In the genomic region with DNA sequence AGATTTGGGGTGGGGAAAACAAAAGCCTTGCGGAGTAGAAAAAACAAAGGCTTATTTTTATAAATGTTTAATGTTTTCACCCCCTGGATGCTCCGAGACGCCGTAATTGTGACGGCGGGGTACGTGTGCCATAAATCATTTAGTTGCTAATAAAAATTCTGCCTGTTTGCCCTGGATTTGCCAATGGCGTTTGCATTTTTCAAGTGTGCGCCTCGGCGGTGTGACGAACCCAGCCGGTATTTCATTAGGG, we compare ENCODE assay signal across 8 cellular contexts. TPM values are rescaled to one million over a fixed set of nuclear protein-coding genes. Genes with fewer than 3 reads are reported as not detected.
A peak's percentile ranks its signal among the peaks of the same experiment; 100 is the strongest.
DNase-seq lines count a peak whose midpoint lies in the region; FAIRE-seq lines count a peak whose summit lies in the region.

No MANE protein-coding gene starts in this region.

- H2AFZ ChIP-seq in trophoblast cell (ENCODE audit: insufficient read depth, low read length, poor library complexity), result peak overlapping the region; percentile 82

- peak; percentile 96 for FAIRE-seq in G401.6 (lab: Jason Lieb, UNC)

- peak overlapping the region; percentile 68 for H3K4me2 ChIP-seq in trophoblast cell (ENCODE audit: low read length)

- H3K27me3 ChIP-seq in esophagus (ENCODE audit: control insufficient read depth in 1 of 2, insufficient read depth in 2 of 2, low read length in 2 of 2) (no peaks in the 10 kb centered on the region), trophoblast cell (ENCODE audit: insufficient read depth, low read length) (no peaks in the 10 kb centered on the region)

- H3K4me1 ChIP-seq in esophagus (ENCODE audit: control insufficient read depth in 2 of 2, insufficient read depth in 2 of 2, low read length in 1 of 2), result peaks cover 0 to 7% of the 10 kb centered on the region in 2 donors
- peaks cover 17 to 24% of the 10 kb centered on the region in 2 experiments for H3K4me1 ChIP-seq in trophoblast cell (ENCODE audit: control insufficient read depth in 1 of 2, insufficient read depth in 2 of 2, low read length in 2 of 2)

- H4K12ac ChIP-seq in trophoblast cell (ENCODE audit: low read depth, low read length), result peak overlapping the region; percentile 98

- H3K4me3 ChIP-seq in esophagus (ENCODE audit: low read depth in 1 of 2, low read length in 2 of 2) (peak overlapping the region; percentile 72 to 88), trophoblast cell (ENCODE audit: low read depth, low read length) (peak overlapping the region; percentile 80)

- H3K27ac ChIP-seq in esophagus (ENCODE audit: low read depth in 2 of 2, low read length in 1 of 2), result peak overlapping the region; percentile 99
- peak overlapping the region; percentile 99 for H3K27ac ChIP-seq in trophoblast cell (ENCODE audit: low read depth, low read length)

- H3K36me3 ChIP-seq in esophagus (ENCODE audit: control insufficient read depth in 2 of 2, insufficient read depth in 2 of 2, low read length in 1 of 2), result no peaks in the 10 kb centered on the region
- H3K36me3 ChIP-seq in trophoblast cell (ENCODE audit: control insufficient read depth in 1 of 2, insufficient read depth in 2 of 2, low read length in 2 of 2), result no peaks in the 10 kb centered on the region

- H2AK5ac ChIP-seq in trophoblast cell (ENCODE audit: low read length), result peak overlapping the region; percentile 98

- peak; percentile 77 for DNase-seq in NCI-H526 treated with DMSO at 0.1 percent for 48 hours (lab: John Stamatoyannopoulos, UW)
- DNase-seq in trophoblast cell, result no peak
- no peak for DNase-seq in stimulated activated naive CD4-positive, alpha-beta T cell (lab: John Stamatoyannopoulos, UW)
- no peak for DNase-seq in anterior cingulate cortex (lab: John Stamatoyannopoulos, UW)
- no peak for DNase-seq in SKM-1 (lab: John Stamatoyannopoulos, UW; ENCODE audit: unreplicated experiment)
- DNase-seq in DMS53 treated with DMSO at 0.1 percent for 48 hours (lab: John Stamatoyannopoulos, UW; ENCODE audit: unreplicated experiment), result no peak

- no peak overlapping the region for H3K23ac ChIP-seq in trophoblast cell (ENCODE audit: low read length)

- peak overlapping the region; percentile 85 for H3K9ac ChIP-seq in trophoblast cell (ENCODE audit: low read length)

- peak overlapping the region; percentile 99 for H2BK120ac ChIP-seq in trophoblast cell (ENCODE audit: insufficient read depth, low read length, poor library complexity)

- H3K18ac ChIP-seq in trophoblast cell (ENCODE audit: low read length), result peak overlapping the region; percentile 99

- 0 to 2% methylated on average over 13 of the region's 13 CpGs for WGBS in esophagus, 2 donors
- no CpG with 5 or more reads among the region's 13 CpGs for WGBS in trophoblast cell (ENCODE audit: extremely low coverage, insufficient coverage, insufficient read length)

- H3K9me3 ChIP-seq in esophagus (ENCODE audit: control insufficient read depth in 2 of 2, insufficient read depth in 1 of 2, low read depth in 1 of 2, low read length in 1 of 2), result no peaks in the 10 kb centered on the region
- H3K9me3 ChIP-seq in trophoblast cell (ENCODE audit: insufficient read depth, low read depth, low read length), result no peaks in the 10 kb centered on the region

- peak overlapping the region; percentile 99 for H3K4ac ChIP-seq in trophoblast cell (ENCODE audit: low read depth, low read length)

- peaks cover 79% of the 10 kb centered on the region for H3K79me1 ChIP-seq in trophoblast cell (ENCODE audit: low read length)

- peaks cover 73% of the 10 kb centered on the region for H3K79me2 ChIP-seq in trophoblast cell (ENCODE audit: control insufficient read depth, insufficient read depth, low read length, poor library complexity)

- H4K8ac ChIP-seq in trophoblast cell (ENCODE audit: low read depth, low read length), result peak overlapping the region; percentile 100

- H3K14ac ChIP-seq in trophoblast cell (ENCODE audit: low read length), result peak overlapping the region; percentile 96

- peak overlapping the region; percentile 100 for H4K91ac ChIP-seq in trophoblast cell (ENCODE audit: low read depth, low read length)

- H2BK12ac ChIP-seq in trophoblast cell (ENCODE audit: low read length), result peak overlapping the region; percentile 35

- peak overlapping the region; percentile 98 for H2BK5ac ChIP-seq in trophoblast cell (ENCODE audit: low read depth, low read length, poor library complexity)

RNA-seq across cellular contexts. Expression of a gene that starts 2.5 kb away (rescaled TPM):
- polyA plus RNA-seq in esophagus, result 10 to 100 TPM; 18.0 to 34.0 TPM
- polyA plus RNA-seq in trophoblast cell (2013), result 39.0 and 39.9 TPM in 2 replicates
